In genomic region chr1:117364240-117364639, GRCh38 we compare ENCODE assay signal across 26 cellular contexts. TPM values are rescaled to one million over a fixed set of nuclear protein-coding genes. Genes with fewer than 3 reads are reported as not detected.
A peak's percentile ranks its signal among the peaks of the same experiment; 100 is the strongest.
DNase-seq lines count a peak whose midpoint lies in the region; ATAC-seq and TF ChIP-seq lines count a peak whose summit lies in the region.
"Had no signal": no experiment of that assay in that cellular context is flagged by ENCODE, and none has a peak within 500 bp of the region (broad histone marks: within the 10 kb centered on the region; RNA-seq: fewer than 3 reads in every experiment).

No MANE protein-coding gene starts in this region.

- peaks cover 0 to 4% (median 1%) of the 10 kb centered on the region in 7 donors for H3K9me3 Mint-ChIP-seq in CD4-positive, CD25-positive, alpha-beta regulatory T cell
- peaks cover under 1% of the 10 kb centered on the region for H3K9me3 Mint-ChIP-seq in mesothelial cell of epicardium

- H3K27ac ChIP-seq in 22Rv1 = peak overlapping the region; percentile 26
- H3K27ac ChIP-seq in CD4-positive, CD25-positive, alpha-beta regulatory T cell (ENCODE audit: insufficient read depth, low read length, poor library complexity, severe bottlenecking) = peak overlapping the region; percentile 90
- H3K27ac ChIP-seq: adrenal gland, GM23248, SJCRH30, thoracic aorta had no signal

- peaks cover 75% of the 10 kb centered on the region for H3K4me1 ChIP-seq in CD4-positive, CD25-positive, alpha-beta regulatory T cell (ENCODE audit: control insufficient read depth, insufficient read depth, low read length, poor library complexity, severe bottlenecking)

- peak overlapping the region; percentile 38 to 91 (median 88) for H3K27ac Mint-ChIP-seq in CD4-positive, CD25-positive, alpha-beta regulatory T cell
- H3K27ac Mint-ChIP-seq in T-helper 17 cell (peak overlapping the region; percentile 12), mesothelial cell of epicardium (peak overlapping the region; percentile 32)
- H3K27ac Mint-ChIP-seq: progenitor cell of endocrine pancreas had no signal

- no peaks in the 10 kb centered on the region for H3K36me3 ChIP-seq in CD4-positive, CD25-positive, alpha-beta regulatory T cell (ENCODE audit: control insufficient read depth, insufficient read depth, low read length)
- H3K36me3 ChIP-seq: adrenal gland, sigmoid colon, SJCRH30, thoracic aorta had no signal

- no peaks in the 10 kb centered on the region for H3K27me3 ChIP-seq in CD4-positive, CD25-positive, alpha-beta regulatory T cell (ENCODE audit: control insufficient read depth, insufficient read depth, low read length)
- H3K27me3 ChIP-seq: adrenal gland, body of pancreas, dorsolateral prefrontal cortex, sigmoid colon, SJCRH30 had no signal

- no peaks in the 10 kb centered on the region for H3K36me3 Mint-ChIP-seq in CD4-positive, CD25-positive, alpha-beta regulatory T cell
- no peaks in the 10 kb centered on the region for H3K36me3 Mint-ChIP-seq in T-helper 17 cell (ENCODE audit: low read depth)
- no peaks in the 10 kb centered on the region for H3K36me3 Mint-ChIP-seq in mesothelial cell of epicardium
- H3K36me3 Mint-ChIP-seq: CD14-positive monocyte had no signal

- no peaks in the 10 kb centered on the region for H3K9me3 ChIP-seq in CD4-positive, CD25-positive, alpha-beta regulatory T cell (ENCODE audit: control insufficient read depth in 2 of 2, low read length in 2 of 2)
- H3K9me3 ChIP-seq in T-helper 17 cell (ENCODE audit: control insufficient read depth, low read length, poor library complexity, severe bottlenecking) = no peaks in the 10 kb centered on the region
- H3K9me3 ChIP-seq: adrenal gland, body of pancreas, sigmoid colon, thoracic aorta had no signal

- no peaks in the 10 kb centered on the region for H3K27me3 Mint-ChIP-seq in CD4-positive, CD25-positive, alpha-beta regulatory T cell
- H3K27me3 Mint-ChIP-seq in T-helper 17 cell (no peaks in the 10 kb centered on the region), mesothelial cell of epicardium (ENCODE audit: low read depth) (no peaks in the 10 kb centered on the region)
- H3K27me3 Mint-ChIP-seq: progenitor cell of endocrine pancreas had no signal

- peaks cover 47 to 69% (median 58%) of the 10 kb centered on the region in 4 donors for H3K4me1 Mint-ChIP-seq in CD4-positive, CD25-positive, alpha-beta regulatory T cell
- H3K4me1 Mint-ChIP-seq in T-helper 17 cell (peaks cover 42% of the 10 kb centered on the region), mesothelial cell of epicardium (peaks cover 58% of the 10 kb centered on the region)

- peak in 1 of 3 donors; percentile 35 for DNase-seq in CD4-positive, CD25-positive, alpha-beta regulatory T cell
- DNase-seq in T-helper 17 cell (no peak), mesothelial cell of epicardium (ENCODE audit: low spot score in 2 of 2, unreplicated experiment in 2 of 2) (no peak), EL (no peak), nucleus accumbens (lab: John Stamatoyannopoulos, UW) (no peak), NCI-H82 treated with DMSO at 0.1 percent for 48 hours (lab: John Stamatoyannopoulos, UW; ENCODE audit: unreplicated experiment) (no peak)
- DNase-seq: activated CD4-positive, alpha-beta T cell treated with anti-CD3 and anti-CD28 coated beads, Interleukin-2, amount 50 U/mL, for 48 hours; activated CD4-positive, CD25-positive, alpha-beta regulatory T cell; activated CD8-positive, alpha-beta memory T cell treated with anti-CD3 and anti-CD28 coated beads, Interleukin-2, amount 50 U/mL, for 48 hours; activated effector memory CD4-positive, alpha-beta T cell treated with Interleukin-2 at 50 U/mL for 16 hours; adrenal gland; dorsolateral prefrontal cortex; GM23248; left ventricle myocardium superior; NCI-H1105; NCI-H187 treated with DMSO at 0.1 percent for 48 hours; NCI-H524 treated with DMSO at 0.1 percent for 48 hours; sigmoid colon; SJCRH30; stimulated activated naive CD4-positive, alpha-beta T cell treated with Interleukin-2 at 50 U/mL for 16 hours had no signal

- ATAC-seq in CD4-positive, CD25-positive, alpha-beta regulatory T cell (ENCODE audit: low read depth in 2 of 2) = no peak
- ATAC-seq in T-helper 17 cell = no peak
- no peak for ATAC-seq in HG03442 (IDR thresholded peaks at IDR 0.05; ENCODE audit: unreplicated experiment)
- ATAC-seq: body of pancreas, left ventricle myocardium superior had no signal

- TF ChIP-seq CTCF in 22Rv1 (IDR thresholded peaks at IDR 0.05) = no peak
- no peak for TF ChIP-seq CTCF in mesothelial cell of epicardium (IDR thresholded peaks at IDR 0.05; ENCODE audit: unreplicated experiment)

- no peak overlapping the region for H3K4me3 ChIP-seq in CD4-positive, CD25-positive, alpha-beta regulatory T cell (ENCODE audit: low read depth, low read length)
- H3K4me3 ChIP-seq: adrenal gland, body of pancreas, GM23248, sigmoid colon, SJCRH30, thoracic aorta had no signal

- H3K4me3 Mint-ChIP-seq in CD4-positive, CD25-positive, alpha-beta regulatory T cell = peak overlapping the region; percentile 4 to 70 (median 49)
- peak overlapping the region; percentile 39 for H3K4me3 Mint-ChIP-seq in T-helper 17 cell
- H3K4me3 Mint-ChIP-seq in mesothelial cell of epicardium = no peak overlapping the region
- H3K4me3 Mint-ChIP-seq: CD14-positive monocyte had no signal

RNA-seq across cellular contexts. Expression of gene MAN1A2, which starts 3.0 kb away (rescaled TPM):
- 113 TPM for total RNA-seq in CD4-positive, CD25-positive, alpha-beta regulatory T cell
- polyA plus RNA-seq in CD4-positive, CD25-positive, alpha-beta regulatory T cell = 10 to 100 TPM; 27.2 to 50.2 (median 42.2) TPM
- total RNA-seq in T-helper 17 cell (10 to 100 TPM; 51.6 to 52.9 TPM), mesothelial cell of epicardium (53.1 to 56.5 TPM (median 55.1 TPM) in 3 replicates)

Comparison
In these comparisons a context has a peak if more than half of its experiments do, and no peak if none do; other contexts are left out.
1. H3K27ac Mint-ChIP-seq: peak in every context shown above with its lines; median percentile 88 in CD4-positive, CD25-positive, alpha-beta regulatory T cell; 32 in mesothelial cell of epicardium; 12 in T-helper 17 cell.